26 cellular contexts compared by ENCODE assay signal in the genomic region with DNA sequence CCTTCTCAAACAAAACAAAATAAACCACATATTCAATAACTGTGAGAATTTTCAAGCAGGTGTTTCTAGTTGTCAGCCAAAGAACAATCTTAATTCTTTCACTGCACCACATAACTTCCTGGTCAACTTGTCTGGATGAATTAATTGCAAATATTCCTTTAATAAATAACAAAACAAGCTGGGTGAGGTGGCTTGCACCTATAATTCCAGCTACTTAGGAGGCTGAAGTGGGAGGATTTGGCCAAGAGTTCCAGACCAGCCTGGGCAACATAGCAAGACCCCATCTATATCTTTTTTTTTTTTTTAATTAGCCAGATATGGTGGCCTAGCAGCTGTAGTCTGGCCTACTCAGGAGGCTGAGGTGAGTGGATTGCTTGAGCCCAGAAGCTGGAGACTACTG.
"Had no signal": no experiment of that assay in that cellular context is flagged by ENCODE, and none has a peak within 500 bp of the region (broad histone marks: within the 10 kb centered on the region; RNA-seq: fewer than 3 reads in every experiment).

No MANE protein-coding gene starts in this region.

- H3K4me3 Mint-ChIP-seq: activated CD4-positive, alpha-beta memory T cell treated with anti-CD3 and anti-CD28 coated beads, Interleukin-2, amount 10 ng/mL, durations not matched to agents 7 days and 5 days; activated CD4-positive, alpha-beta T cell treated with anti-CD3 and anti-CD28 coated beads, Interleukin-2, amount 10 ng/mL, durations not matched to agents 7 days and 5 days; activated naive CD4-positive, alpha-beta T cell treated with anti-CD3 and anti-CD28 coated beads, Interleukin-2, amount 10 ng/mL, durations not matched to agents 7 days and 5 days; activated naive CD8-positive, alpha-beta T cell treated with anti-CD3 and anti-CD28 coated beads, Interleukin-2, amount 10 ng/mL, durations not matched to agents 7 days and 5 days; activated T-cell treated with anti-CD3 and anti-CD28 coated beads, Interleukin-2, amount 50 U/mL, for 24 hours; activated T-cell treated with anti-CD3 and anti-CD28 coated beads, Interleukin-2, amount 50 U/mL, for 72 hours; effector memory CD8-positive, alpha-beta T cell had no signal

- H3K9me3 Mint-ChIP-seq: activated CD4-positive, alpha-beta memory T cell treated with anti-CD3 and anti-CD28 coated beads, Interleukin-2, amount 10 ng/mL, durations not matched to agents 7 days and 5 days; activated CD4-positive, alpha-beta T cell treated with anti-CD3 and anti-CD28 coated beads, Interleukin-2, amount 10 ng/mL, durations not matched to agents 7 days and 5 days; activated naive CD4-positive, alpha-beta T cell treated with anti-CD3 and anti-CD28 coated beads, Interleukin-2, amount 10 ng/mL, durations not matched to agents 7 days and 5 days; activated naive CD4-positive, alpha-beta T cell treated with anti-CD3 and anti-CD28 coated beads, Interleukin-2, amount 50 U/mL, for 72 hours; activated naive CD8-positive, alpha-beta T cell treated with anti-CD3 and anti-CD28 coated beads, Interleukin-2, amount 10 ng/mL, durations not matched to agents 7 days and 5 days; activated T-cell treated with anti-CD3 and anti-CD28 coated beads, Interleukin-2, amount 50 U/mL, for 24 hours; activated T-cell treated with anti-CD3 and anti-CD28 coated beads, Interleukin-2, amount 50 U/mL, for 72 hours; effector memory CD8-positive, alpha-beta T cell had no signal

- ATAC-seq: activated naive CD4-positive, alpha-beta T cell treated with anti-CD3 and anti-CD28 coated beads, Interleukin-2, amount 50 U/mL, for 72 hours; activated T-cell treated with anti-CD3 and anti-CD28 coated beads, Interleukin-2, amount 50 U/mL, for 72 hours; effector memory CD8-positive, alpha-beta T cell had no signal

- H3K27ac Mint-ChIP-seq: activated CD4-positive, alpha-beta memory T cell treated with anti-CD3 and anti-CD28 coated beads, Interleukin-2, amount 10 ng/mL, durations not matched to agents 7 days and 5 days; activated CD4-positive, alpha-beta T cell treated with anti-CD3 and anti-CD28 coated beads, Interleukin-2, amount 10 ng/mL, durations not matched to agents 7 days and 5 days; activated naive CD4-positive, alpha-beta T cell treated with anti-CD3 and anti-CD28 coated beads, Interleukin-2, amount 10 ng/mL, durations not matched to agents 7 days and 5 days; activated naive CD4-positive, alpha-beta T cell treated with anti-CD3 and anti-CD28 coated beads, Interleukin-2, amount 50 U/mL, for 72 hours; activated naive CD8-positive, alpha-beta T cell treated with anti-CD3 and anti-CD28 coated beads, Interleukin-2, amount 10 ng/mL, durations not matched to agents 7 days and 5 days; activated T-cell treated with anti-CD3 and anti-CD28 coated beads, Interleukin-2, amount 50 U/mL, for 24 hours; activated T-cell treated with anti-CD3 and anti-CD28 coated beads, Interleukin-2, amount 50 U/mL, for 72 hours; effector memory CD8-positive, alpha-beta T cell had no signal

- H3K4me1 Mint-ChIP-seq: activated CD4-positive, alpha-beta memory T cell treated with anti-CD3 and anti-CD28 coated beads, Interleukin-2, amount 10 ng/mL, durations not matched to agents 7 days and 5 days; activated CD4-positive, alpha-beta T cell treated with anti-CD3 and anti-CD28 coated beads, Interleukin-2, amount 10 ng/mL, durations not matched to agents 7 days and 5 days; activated naive CD4-positive, alpha-beta T cell treated with anti-CD3 and anti-CD28 coated beads, Interleukin-2, amount 10 ng/mL, durations not matched to agents 7 days and 5 days; activated naive CD8-positive, alpha-beta T cell treated with anti-CD3 and anti-CD28 coated beads, Interleukin-2, amount 10 ng/mL, durations not matched to agents 7 days and 5 days had no signal

- H3K36me3 Mint-ChIP-seq: activated naive CD4-positive, alpha-beta T cell treated with anti-CD3 and anti-CD28 coated beads, Interleukin-2, amount 10 ng/mL, durations not matched to agents 7 days and 5 days; activated naive CD4-positive, alpha-beta T cell treated with anti-CD3 and anti-CD28 coated beads, Interleukin-2, amount 50 U/mL, for 72 hours; activated naive CD8-positive, alpha-beta T cell treated with anti-CD3 and anti-CD28 coated beads, Interleukin-2, amount 10 ng/mL, durations not matched to agents 7 days and 5 days had no signal

- FAIRE-seq: astrocyte, colon, frontal cortex had no signal

- H3K27me3 Mint-ChIP-seq: activated CD4-positive, alpha-beta memory T cell treated with anti-CD3 and anti-CD28 coated beads, Interleukin-2, amount 10 ng/mL, durations not matched to agents 7 days and 5 days; activated CD4-positive, alpha-beta T cell treated with anti-CD3 and anti-CD28 coated beads, Interleukin-2, amount 10 ng/mL, durations not matched to agents 7 days and 5 days had no signal

- DNase-seq: activated CD4-positive, alpha-beta memory T cell treated with anti-CD3 and anti-CD28 coated beads, Interleukin-2, amount 10 ng/mL, durations not matched to agents 7 days and 5 days; activated CD4-positive, alpha-beta T cell treated with anti-CD3 and anti-CD28 coated beads for 1 hour; activated CD4-positive, alpha-beta T cell treated with anti-CD3 and anti-CD28 coated beads for 4 hours; activated CD4-positive, alpha-beta T cell treated with anti-CD3 and anti-CD28 coated beads, Interleukin-2, amount 10 ng/mL, durations not matched to agents 7 days and 5 days; activated CD4-positive, alpha-beta T cell treated with anti-CD3 and anti-CD28 coated beads, Interleukin-2, amount 50 U/mL, for 4 hours; activated CD8-positive, alpha-beta memory T cell treated with anti-CD3 and anti-CD28 coated beads, Interleukin-2, amount 50 U/mL, for 48 hours; activated gamma-delta T cell; activated naive CD4-positive, alpha-beta T cell; activated naive CD4-positive, alpha-beta T cell treated with anti-CD3 and anti-CD28 coated beads, Interleukin-2, amount 10 ng/mL, durations not matched to agents 7 days and 5 days; activated naive CD8-positive, alpha-beta T cell treated with anti-CD3 and anti-CD28 coated beads, Interleukin-2, amount 10 ng/mL, durations not matched to agents 7 days and 5 days; activated T-cell treated with anti-CD3 and anti-CD28 coated beads for 4 hours; activated T-cell treated with anti-CD3 and anti-CD28 coated beads, Interleukin-2, amount 50 U/mL, for 24 hours; activated T-cell treated with anti-CD3 and anti-CD28 coated beads, Interleukin-2, amount 50 U/mL, for 72 hours; caudate nucleus; cortex of kidney; dermis blood vessel endothelial cell; effector CD4-positive, alpha-beta T cell; effector memory CD8-positive, alpha-beta T cell; erythroblast; foreskin fibroblast; head of caudate nucleus; T-helper 2 cell had no signal
